Comparison of ENCODE assay signal across 21 cellular contexts in genomic region chr5:119382167-119382566, GRCh38. TPM values are rescaled to one million over a fixed set of nuclear protein-coding genes. Genes with fewer than 3 reads are reported as not detected.
DNase-seq lines count a peak whose midpoint lies in the region; ATAC-seq and TF ChIP-seq lines count a peak whose summit lies in the region.
"Had no signal": no experiment of that assay in that cellular context is flagged by ENCODE, and none has a peak within 500 bp of the region (broad histone marks: within the 10 kb centered on the region; RNA-seq: fewer than 3 reads in every experiment).

No MANE protein-coding gene starts in this region.

- peaks cover 58% of the 10 kb centered on the region for H3K36me3 Mint-ChIP-seq in activated CD4-positive, alpha-beta T cell treated with anti-CD3 and anti-CD28 coated beads for 36 hours (ENCODE audit: low read depth)
- H3K36me3 Mint-ChIP-seq in CD8-positive, alpha-beta memory T cell, result peaks cover 0 to 20% (median 3%) of the 10 kb centered on the region in 3 donors
- peaks cover 27% of the 10 kb centered on the region for H3K36me3 Mint-ChIP-seq in activated naive CD8-positive, alpha-beta T cell
- H3K36me3 Mint-ChIP-seq in naive B cell, result peaks cover 0 to 13% of the 10 kb centered on the region in 2 donors

- no peaks in the 10 kb centered on the region for H3K36me3 ChIP-seq in CD8-positive, alpha-beta memory T cell (ENCODE audit: insufficient read depth, low read length)
- H3K36me3 ChIP-seq: thyroid gland had no signal

- H3K4me3 Mint-ChIP-seq in activated CD4-positive, alpha-beta T cell treated with anti-CD3 and anti-CD28 coated beads for 36 hours, result no peak overlapping the region
- H3K4me3 Mint-ChIP-seq in CD8-positive, alpha-beta memory T cell, result peak overlapping the region in 1 of 7 donors; percentile 5
- H3K4me3 Mint-ChIP-seq in activated naive CD8-positive, alpha-beta T cell, result peak overlapping the region; percentile 38
- no peak overlapping the region for H3K4me3 Mint-ChIP-seq in naive B cell
- H3K4me3 Mint-ChIP-seq: nephron progenitor cell had no signal

- DNase-seq in activated CD4-positive, alpha-beta T cell treated with anti-CD3 and anti-CD28 coated beads for 36 hours, result no peak
- DNase-seq in activated CD4-positive, alpha-beta T cell treated with anti-CD3 and anti-CD28 coated beads, Interleukin-2, amount 50 U/mL, for 48 hours, result no peak
- DNase-seq in CD8-positive, alpha-beta memory T cell, result no peak
- no peak for DNase-seq in naive B cell
- no peak for DNase-seq in HEK293T (ENCODE audit: extremely low spot score)
- no peak for DNase-seq in medulla oblongata (ENCODE audit: extremely low spot score)
- DNase-seq: DND-41, islet precursor cell, NCI-H187, NCI-H2227 treated with DMSO at 0.1 percent for 48 hours, NCI-H82, nephron progenitor cell, PC-3, spleen, T-helper 9 cell, thyroid gland had no signal

- no peaks in the 10 kb centered on the region for H3K27me3 Mint-ChIP-seq in activated CD4-positive, alpha-beta T cell treated with anti-CD3 and anti-CD28 coated beads for 36 hours
- no peaks in the 10 kb centered on the region for H3K27me3 Mint-ChIP-seq in CD8-positive, alpha-beta memory T cell
- H3K27me3 Mint-ChIP-seq in activated naive CD8-positive, alpha-beta T cell, result no peaks in the 10 kb centered on the region
- no peaks in the 10 kb centered on the region for H3K27me3 Mint-ChIP-seq in naive B cell

- no peaks in the 10 kb centered on the region for H3K9me3 Mint-ChIP-seq in activated CD4-positive, alpha-beta T cell treated with anti-CD3 and anti-CD28 coated beads for 36 hours (ENCODE audit: low read depth)
- H3K9me3 Mint-ChIP-seq in CD8-positive, alpha-beta memory T cell, result no peaks in the 10 kb centered on the region
- no peaks in the 10 kb centered on the region for H3K9me3 Mint-ChIP-seq in activated naive CD8-positive, alpha-beta T cell (ENCODE audit: low read depth)
- no peaks in the 10 kb centered on the region for H3K9me3 Mint-ChIP-seq in naive B cell
- H3K9me3 Mint-ChIP-seq: nephron progenitor cell had no signal

- ATAC-seq in activated CD4-positive, alpha-beta T cell treated with anti-CD3 and anti-CD28 coated beads for 36 hours, result peak; percentile 50
- no peak for ATAC-seq in naive B cell (ENCODE audit: low read depth in 2 of 2)
- no peak for ATAC-seq in HG02642 (IDR thresholded peaks at IDR 0.05; ENCODE audit: poor library complexity, unreplicated experiment)
- ATAC-seq: A549, PC-3 had no signal

- peaks cover 83% of the 10 kb centered on the region for H3K4me1 ChIP-seq in CD8-positive, alpha-beta memory T cell (ENCODE audit: insufficient read depth, low read length)
- H3K4me1 ChIP-seq: A549 had no signal

- peak overlapping the region; percentile 80 for H3K27ac Mint-ChIP-seq in activated CD4-positive, alpha-beta T cell treated with anti-CD3 and anti-CD28 coated beads for 36 hours
- peak overlapping the region in 6 of 8 donors; percentile 28 to 74 (median 44) for H3K27ac Mint-ChIP-seq in CD8-positive, alpha-beta memory T cell
- H3K27ac Mint-ChIP-seq in activated naive CD8-positive, alpha-beta T cell, result peak overlapping the region; percentile 93
- peak overlapping the region in 5 of 6 donors; percentile 26 to 87 (median 44) for H3K27ac Mint-ChIP-seq in naive B cell
- H3K27ac Mint-ChIP-seq: nephron progenitor cell had no signal

- no peak overlapping the region for H3K27ac ChIP-seq in CD8-positive, alpha-beta memory T cell (ENCODE audit: low read depth, low read length)
- H3K27ac ChIP-seq: A549, C4-2B, hepatocyte, thyroid gland had no signal

- POLR2A ChIA-PET in activated CD4-positive, alpha-beta T cell treated with anti-CD3 and anti-CD28 coated beads for 36 hours (lab: Charles Lee), result interaction anchor here (0.8 kb wide), 1 partner anchor 9 kb away, joined by 4 read pairs; no protein-coding TSS in a partner anchor
- POLR2A ChIA-PET in CD8-positive, alpha-beta memory T cell (lab: Charles Lee), result no interaction called here
- POLR2A ChIA-PET in HEK293T (lab: Yijun Ruan, JAX), result no interaction called here

- CTCF ChIA-PET in activated CD4-positive, alpha-beta T cell treated with anti-CD3 and anti-CD28 coated beads for 36 hours (lab: Charles Lee), result interaction anchor here (0.9 to 1.5 kb wide), 3 partner anchors 9 to 53 kb away, joined by 3 to 5 read pairs (median 5); no protein-coding TSS in a partner anchor
- CTCF ChIA-PET in CD8-positive, alpha-beta memory T cell (lab: Charles Lee), result no interaction called here
- CTCF ChIA-PET in HEK293T (lab: Yijun Ruan, JAX), result no interaction called here

- H3K4me1 Mint-ChIP-seq in activated CD4-positive, alpha-beta T cell treated with anti-CD3 and anti-CD28 coated beads for 36 hours, result peaks cover 89% of the 10 kb centered on the region
- H3K4me1 Mint-ChIP-seq in CD8-positive, alpha-beta memory T cell, result peaks cover 78 to 96% (median 94%) of the 10 kb centered on the region in 3 donors
- H3K4me1 Mint-ChIP-seq in activated naive CD8-positive, alpha-beta T cell (ENCODE audit: low read depth), result peaks cover 85% of the 10 kb centered on the region
- H3K4me1 Mint-ChIP-seq in naive B cell, result peaks cover 70 to 90% (median 80%) of the 10 kb centered on the region in 3 donors

- H3K4me3 ChIP-seq in CD8-positive, alpha-beta memory T cell (ENCODE audit: low read length), result no peak overlapping the region
- H3K4me3 ChIP-seq: A549, hepatocyte, spleen, thyroid gland had no signal

- H3K9me3 ChIP-seq in CD8-positive, alpha-beta memory T cell (ENCODE audit: low read length), result no peaks in the 10 kb centered on the region
- H3K9me3 ChIP-seq: A549, spleen, thyroid gland had no signal

- H3K27me3 ChIP-seq in CD8-positive, alpha-beta memory T cell (ENCODE audit: insufficient read depth, low read length, poor library complexity, severe bottlenecking), result no peaks in the 10 kb centered on the region
- H3K27me3 ChIP-seq: hepatocyte, spleen, thyroid gland had no signal

- intact Hi-C loops in activated CD4-positive, alpha-beta T cell treated with anti-CD3 and anti-CD28 coated beads for 36 hours (cut with DNase I, micrococcal nuclease), result no loop called here

TF ChIP-seq in HEK293T, 16 proteins besides CTCF, POLR2A, EP300 and RAD21:
- TF ChIP-seq HDGF (IDR thresholded peaks at IDR 0.05; ENCODE audit: borderline replicate concordance), result no peak
- TF ChIP-seq TARDBP (IDR thresholded peaks at IDR 0.05), result no peak
- TF ChIP-seq SUZ12 (IDR thresholded peaks at IDR 0.05), result no peak
- no peak for TF ChIP-seq SP1 (IDR thresholded peaks at IDR 0.05)
- no peak for TF ChIP-seq BHLHE40 (IDR thresholded peaks at IDR 0.05; ENCODE audit: borderline replicate concordance)
- TF ChIP-seq FOXK2 (IDR thresholded peaks at IDR 0.05), result no peak
- TF ChIP-seq FOXM1 (IDR thresholded peaks at IDR 0.05; ENCODE audit: borderline replicate concordance), result no peak
- no peak for TF ChIP-seq NFRKB (IDR thresholded peaks at IDR 0.05)
- TF ChIP-seq FOXA1 (IDR thresholded peaks at IDR 0.05), result no peak
- no peak for TF ChIP-seq L3MBTL2 (conservative IDR thresholded peaks at IDR 0.05)
- no peak for TF ChIP-seq PKNOX1 (IDR thresholded peaks at IDR 0.05)

RNA-seq across cellular contexts. Expression of gene TNFAIP8, which starts 26.3 kb away (rescaled TPM):
- total RNA-seq in activated CD4-positive, alpha-beta T cell treated with anti-CD3 and anti-CD28 coated beads for 36 hours, result 100 to 1,000 TPM; 166 to 171 TPM
- total RNA-seq in CD8-positive, alpha-beta memory T cell, result 100 to 1,000 TPM; 295 to 311 TPM
- polyA plus RNA-seq in CD8-positive, alpha-beta memory T cell, result 207 TPM
- 100 to 1,000 TPM; 224 to 432 (median 315) TPM for polyA plus RNA-seq in naive B cell (ENCODE audit: low read depth in 6 of 6)
